Comparison of ENCODE assay signal across 17 cellular contexts in genomic region chr11:119373059-119373875, GRCh38. TPM values are rescaled to one million over a fixed set of nuclear protein-coding genes. Genes with fewer than 3 reads are reported as not detected.
DNase-seq lines count a peak whose midpoint lies in the region; ATAC-seq lines count a peak whose summit lies in the region.
"Had no signal": no experiment of that assay in that cellular context is flagged by ENCODE, and none has a peak within 500 bp of the region (broad histone marks: within the 10 kb centered on the region; RNA-seq: fewer than 3 reads in every experiment).

No MANE protein-coding gene starts in this region.

- DNase-seq in 8988T (peak; percentile 7), caudate nucleus (lab: John Stamatoyannopoulos, UW) (no peak), mesenteric fat pad (ENCODE audit: low spot score) (peak; percentile 85), occipital lobe (lab: John Stamatoyannopoulos, UW) (no peak)
- DNase-seq: effector CD4-positive, alpha-beta T cell; naive B cell had no signal

- ATAC-seq in GM18498 (IDR thresholded peaks at IDR 0.05; ENCODE audit: unreplicated experiment) (no peak), GM19463 (IDR thresholded peaks at IDR 0.05; ENCODE audit: unreplicated experiment) (no peak)

- H3K4me2 ChIP-seq in BLaER1 treated with 17β-estradiol and CSF1 and Interleukin-3, amounts not matched to agents 10 nM and 100 nM: peak overlapping the region in 9 of 11 experiments; percentile 5 to 55 (median 36); a peak in 13 of 22 replicates

- H3K4me1 ChIP-seq in BLaER1 treated with 17β-estradiol and CSF1 and Interleukin-3, amounts not matched to agents 10 nM and 100 nM: peaks cover 16 to 81% (median 68%) of the 10 kb centered on the region in 10 experiments

- no peaks in the 10 kb centered on the region for H3K36me3 ChIP-seq in BLaER1 treated with 17β-estradiol and CSF1 and Interleukin-3, amounts not matched to agents 10 nM and 100 nM
- H3K36me3 ChIP-seq: HAP-1, right lobe of liver had no signal

- H3K9me3 ChIP-seq in BLaER1 treated with 17β-estradiol and CSF1 and Interleukin-3, amounts not matched to agents 10 nM and 100 nM (replicated peaks in 1 of 11): no peaks in the 10 kb centered on the region
- H3K9me3 ChIP-seq: HAP-1, right lobe of liver had no signal

- H4K20me1 ChIP-seq in BLaER1 treated with 17β-estradiol and CSF1 and Interleukin-3, amounts not matched to agents 10 nM and 100 nM: no peaks in the 10 kb centered on the region; a peak in 1 of 22 replicates

- H3K4me3 ChIP-seq in BLaER1 treated with 17β-estradiol and CSF1 and Interleukin-3, amounts not matched to agents 10 nM and 100 nM: no peak overlapping the region
- H3K4me3 ChIP-seq: HAP-1, K562, right lobe of liver had no signal

- H3K27ac ChIP-seq in BLaER1 treated with 17β-estradiol and CSF1 and Interleukin-3, amounts not matched to agents 10 nM and 100 nM: no peak overlapping the region
- H3K27ac ChIP-seq in caudate nucleus (ENCODE audit: low read depth, low read length): peak overlapping the region; percentile 98

- H3K9ac ChIP-seq in BLaER1 treated with 17β-estradiol and CSF1 and Interleukin-3, amounts not matched to agents 10 nM and 100 nM: no peak overlapping the region; a peak in 1 of 22 replicates

- H3K27me3 ChIP-seq in BLaER1 treated with 17β-estradiol and CSF1 and Interleukin-3, amounts not matched to agents 10 nM and 100 nM: no peaks in the 10 kb centered on the region
- H3K27me3 ChIP-seq: right lobe of liver had no signal

RNA-seq across cellular contexts. Expression of gene USP2, which starts 8.2 kb away (rescaled TPM):
- total RNA-seq in mesenteric fat pad (4.2 TPM), occipital lobe (1.6 TPM)

RNA-seq across cellular contexts. Expression of gene MFRP, which starts 26.8 kb away (rescaled TPM):
- total RNA-seq in mesenteric fat pad: not detected
- not detected for total RNA-seq in occipital lobe
- total RNA-seq: activated naive CD4-positive, alpha-beta T cell treated with anti-CD3 and anti-CD28 coated beads for 36 hours; astrocyte; cerebellum; frontal cortex; K562; osteocyte; right lobe of liver had no signal

RNA-seq across cellular contexts. Expression of gene C1QTNF5, which starts 32.6 kb away (rescaled TPM):
- total RNA-seq in mesenteric fat pad (52.9 TPM), occipital lobe (4.2 TPM)
- total RNA-seq: activated naive CD4-positive, alpha-beta T cell treated with anti-CD3 and anti-CD28 coated beads for 36 hours had no signal

RNA-seq across cellular contexts. Expression of gene RNF26, which starts 38.9 kb away (rescaled TPM):
- total RNA-seq in mesenteric fat pad (20.6 TPM), occipital lobe (1.6 TPM)

RNA-seq across cellular contexts. Expression of gene THY1, which starts 49.7 kb away (rescaled TPM):
- total RNA-seq in mesenteric fat pad (33.4 TPM), occipital lobe (25.4 TPM)

Comparison
In these comparisons a context has a peak if more than half of its experiments do, and no peak if none do; other contexts are left out.
1. DNase-seq: peak in 8988T (single experiment) and mesenteric fat pad (single experiment); none in caudate nucleus (0 of 61) and occipital lobe (single experiment).
2. RNA of gene C1QTNF5, which starts 32.6 kb away (total RNA-seq): 52.9 TPM in mesenteric fat pad (single experiment); 4.2 TPM in occipital lobe (single experiment); every median in the first group is over 10 times any median in the second.